ENCODE assay signal across 9 cellular contexts in genomic region chr5:52771343-52772039, GRCh38. TPM values are rescaled to one million over a fixed set of nuclear protein-coding genes. Genes with fewer than 3 reads are reported as not detected.
A peak's percentile ranks its signal among the peaks of the same experiment; 100 is the strongest.
DNase-seq lines count a peak whose midpoint lies in the region; ATAC-seq and TF ChIP-seq lines count a peak whose summit lies in the region.
"Had no signal": no experiment of that assay in that cellular context is flagged by ENCODE, and none has a peak within 500 bp of the region (broad histone marks: within the 10 kb centered on the region; RNA-seq: fewer than 3 reads in every experiment).

No MANE protein-coding gene starts in this region.

- TF ChIP-seq EP300 in ovary (IDR thresholded peaks at IDR 0.05): no peak

- no peaks in the 10 kb centered on the region for H3K27me3 ChIP-seq in effector memory CD4-positive, alpha-beta T cell (replicated peaks; ENCODE audit: control insufficient read depth, insufficient read depth, low read length, poor library complexity, severe bottlenecking)
- no peaks in the 10 kb centered on the region for H3K27me3 ChIP-seq in ovary
- no peaks in the 10 kb centered on the region for H3K27me3 ChIP-seq in gastrocnemius medialis

- peaks cover 33 to 41% of the 10 kb centered on the region in 2 donors for H3K4me1 Mint-ChIP-seq in natural killer cell

- H3K36me3 Mint-ChIP-seq in natural killer cell: no peaks in the 10 kb centered on the region

- TF ChIP-seq POLR2A in ovary (IDR thresholded peaks at IDR 0.05) (no peak), gastrocnemius medialis (IDR thresholded peaks at IDR 0.05) (no peak)

- no peaks in the 10 kb centered on the region for H3K9me3 Mint-ChIP-seq in natural killer cell

- intact Hi-C loops in natural killer cell (cut with micrococcal nuclease): no loop called here
- intact Hi-C loops in ovary (cut with DNase I): no loop called here
- intact Hi-C loops in gastrocnemius medialis (cut with DNase I; ENCODE audit: low total_unique reads): no loop called here

- no peaks in the 10 kb centered on the region for H3K9me3 ChIP-seq in effector memory CD4-positive, alpha-beta T cell (ENCODE audit: control insufficient read depth, low read length)
- H3K9me3 ChIP-seq in ovary (no peaks in the 10 kb centered on the region), gastrocnemius medialis (no peaks in the 10 kb centered on the region)

- no peak overlapping the region for H3K27ac ChIP-seq in effector memory CD4-positive, alpha-beta T cell (ENCODE audit: insufficient read depth, low read length, poor library complexity, severe bottlenecking)
- no peak overlapping the region for H3K27ac ChIP-seq in ovary
- H3K27ac ChIP-seq in gastrocnemius medialis: peak overlapping the region in 2 of 4 donors; percentile 42 to 65
- H3K27ac ChIP-seq: epithelial cell of prostate had no signal

- H3K27ac Mint-ChIP-seq in natural killer cell: peak overlapping the region in 1 of 2 donors; percentile 79

- peak overlapping the region; percentile 4 for H3K4me3 Mint-ChIP-seq in natural killer cell

- no peaks in the 10 kb centered on the region for H3K36me3 ChIP-seq in effector memory CD4-positive, alpha-beta T cell (ENCODE audit: control insufficient read depth, insufficient read depth, low read length)
- H3K36me3 ChIP-seq in ovary (no peaks in the 10 kb centered on the region), gastrocnemius medialis (no peaks in the 10 kb centered on the region)

- TF ChIP-seq CTCF in natural killer cell (IDR thresholded peaks at IDR 0.05) (no peak), ovary (IDR thresholded peaks at IDR 0.05) (no peak), gastrocnemius medialis (IDR thresholded peaks at IDR 0.05 in 4 of 5, conservative IDR thresholded peaks at IDR 0.05 in 1 of 5) (no peak)

- in situ Hi-C loops in gastrocnemius medialis (cut with MboI; ENCODE audit: low sequenced_read_pairs in 4 of 4): no loop called here

- H3K4me3 ChIP-seq in effector memory CD4-positive, alpha-beta T cell (ENCODE audit: insufficient read depth, low read depth, low read length, poor library complexity, severe bottlenecking): no peak overlapping the region
- H3K4me3 ChIP-seq in ovary: no peak overlapping the region
- H3K4me3 ChIP-seq in gastrocnemius medialis: no peak overlapping the region

- ATAC-seq in GM18867 (IDR thresholded peaks at IDR 0.05; ENCODE audit: unreplicated experiment) (peak; percentile 99), GM21825 (IDR thresholded peaks at IDR 0.05; ENCODE audit: unreplicated experiment) (peak; percentile 95), HG03575 (IDR thresholded peaks at IDR 0.05; ENCODE audit: extremely low read depth, insufficient number of reproducible peaks, low FRiP score, unreplicated experiment) (peak; percentile 99), natural killer cell (peak; percentile 50 to 60 (median 55)), left lobe of liver (no peak), gastrocnemius medialis (no peak)

- DNase-seq in natural killer cell: no peak
- DNase-seq in left lobe of liver (ENCODE audit: low spot score): no peak
- DNase-seq in effector memory CD4-positive, alpha-beta T cell: no peak
- DNase-seq in ovary: no peak
- DNase-seq in gastrocnemius medialis: no peak

- peaks cover 5 to 26% of the 10 kb centered on the region in 2 donors for H3K27me3 Mint-ChIP-seq in natural killer cell (ENCODE audit: low read depth in 2 of 2)

- WGBS in ovary, 3 donors: 73 to 90% (median 89%) methylated on average over 3 of the region's 3 CpGs

- peaks cover 18% of the 10 kb centered on the region for H3K4me1 ChIP-seq in effector memory CD4-positive, alpha-beta T cell (ENCODE audit: control insufficient read depth, insufficient read depth, low read length, poor library complexity, severe bottlenecking)
- H3K4me1 ChIP-seq in ovary (ENCODE audit: insufficient read depth) (no peaks in the 10 kb centered on the region), gastrocnemius medialis (no peaks in the 10 kb centered on the region)

RNA-seq across cellular contexts. Expression of gene ITGA1, which starts 16.2 kb away (rescaled TPM):
- under 1 TPM; 0.45 to 0.82 (median 0.47) TPM for total RNA-seq in natural killer cell
- total RNA-seq in left lobe of liver: 69.5 TPM
- 10 to 100 TPM; 10.4 to 17.1 (median 14.7) TPM for total RNA-seq in ovary
- 10 to 100 TPM in 1 of 2 donors, 1 to 10 TPM in 1; 4.9 to 41.2 TPM for polyA plus RNA-seq in ovary
- total RNA-seq in gastrocnemius medialis: 10 to 100 TPM in 2 of 4 donors, 1 to 10 TPM in 2; 5.7 to 20.4 (median 12.4) TPM

RNA-seq across cellular contexts. Expression of gene PELO, which starts 16.2 kb away (rescaled TPM):
- 1 to 10 TPM; 2.6 to 3.9 (median 3.7) TPM for total RNA-seq in natural killer cell
- total RNA-seq in left lobe of liver: 21.0 TPM
- total RNA-seq in ovary: 10 to 100 TPM in 6 of 7 donors, 1 to 10 TPM in 1; 7.9 to 19.0 (median 11.8) TPM
- polyA plus RNA-seq in ovary: 10 to 100 TPM in 1 of 2 donors, 1 to 10 TPM in 1; 6.3 to 18.4 TPM
- 10 to 100 TPM; 13.8 to 28.5 (median 18.5) TPM for total RNA-seq in gastrocnemius medialis

Comparison
In these comparisons a context has a peak if more than half of its experiments do, and no peak if none do; other contexts are left out.
1. ATAC-seq: peak in GM18867 (single experiment), GM21825 (single experiment), HG03575 (single experiment) and natural killer cell (3 of 3); none in left lobe of liver (single experiment) and gastrocnemius medialis (0 of 2).